In the genomic region with DNA sequence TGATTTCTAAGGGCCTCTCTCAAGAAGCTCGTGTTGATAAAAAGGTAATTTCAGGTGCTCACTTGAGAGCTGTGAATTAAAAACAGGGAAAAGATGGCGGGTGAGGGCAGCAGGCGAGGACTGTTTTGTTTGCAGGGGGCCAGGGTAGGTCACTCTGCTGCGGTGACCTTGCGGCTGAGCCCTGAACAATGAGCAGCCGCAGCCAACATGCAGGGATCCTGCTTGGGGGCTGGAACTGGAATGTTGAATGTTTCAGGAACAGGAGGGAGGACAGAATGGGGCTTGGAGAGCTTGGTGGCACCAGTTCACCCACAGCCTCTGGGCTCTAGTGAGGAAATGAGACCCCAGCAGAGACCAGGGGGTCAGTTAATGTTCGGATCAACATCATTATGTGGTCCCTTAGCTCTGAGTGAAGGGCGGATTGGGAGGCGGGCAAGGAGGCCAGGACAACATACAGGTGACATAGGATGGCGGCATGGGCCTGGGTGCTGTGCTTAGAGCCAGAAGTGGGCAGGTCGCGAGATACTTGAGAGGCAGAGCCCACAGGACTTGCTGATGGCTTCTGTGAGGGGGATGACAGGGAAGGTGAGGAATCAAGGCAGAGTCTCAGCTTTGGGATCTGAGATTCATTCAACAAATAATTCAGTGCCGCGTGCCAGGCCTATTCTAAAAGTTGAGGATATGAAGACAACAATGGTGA, we compare ENCODE assay signal across 8 cellular contexts.
A peak's percentile ranks its signal among the peaks of the same experiment; 100 is the strongest.
DNase-seq lines count a peak whose midpoint lies in the region; ATAC-seq and TF ChIP-seq lines count a peak whose summit lies in the region.
"Not testable (repeated sequence)": the region's sequence is repeated elsewhere in the genome, so short reads cannot be mapped to it uniquely, and the experiment has no call there.

No MANE protein-coding gene starts in this region.

- H3K27ac Mint-ChIP-seq in CD4-positive, alpha-beta memory T cell, result peak overlapping the region in 4 of 7 donors; percentile 29 to 87 (median 56)
- peak overlapping the region in 2 of 3 donors; percentile 63 to 85 for H3K27ac Mint-ChIP-seq in IgD-negative memory B cell
- peak overlapping the region; percentile 23 for H3K27ac Mint-ChIP-seq in activated CD4-positive, alpha-beta T cell treated with anti-CD3 and anti-CD28 coated beads, Interleukin-2, amount 10 ng/mL, durations not matched to agents 24 days and 14 days
- peak overlapping the region; percentile 90 for H3K27ac Mint-ChIP-seq in activated T-helper 17 cell treated with anti-CD3 and anti-CD28 coated beads, Interleukin-2, amount 50 U/mL, for 72 hours
- H3K27ac Mint-ChIP-seq in MCF 10A (ENCODE audit: low read depth, unreplicated experiment), result peak overlapping the region; percentile 74
- peak overlapping the region; percentile 76 for H3K27ac Mint-ChIP-seq in neural crest cell (ENCODE audit: unreplicated experiment)
- H3K27ac Mint-ChIP-seq in stimulated activated naive CD8-positive, alpha-beta T cell treated with anti-CD3 and anti-CD28 coated beads, Interleukin-15, Interleukin-2, amounts not matched to agents 100 ng/mL and 50 ng/mL, for 24 hours, result peak overlapping the region; percentile 18

- POLR2A ChIA-PET in CD4-positive, alpha-beta memory T cell (lab: Charles Lee; ENCODE audit: partially characterized antibody), result not testable (repeated sequence)
- POLR2A ChIA-PET in MCF 10A (lab: Yijun Ruan, JAX), result interaction anchor here (0.9 kb wide), 1 partner anchor 20 kb away, joined by 3 read pairs; no protein-coding TSS in a partner anchor

- H3K36me3 Mint-ChIP-seq in CD4-positive, alpha-beta memory T cell; IgD-negative memory B cell; neural crest cell (ENCODE audit: low read depth): not testable (repeated sequence)
- H3K36me3 Mint-ChIP-seq in activated CD4-positive, alpha-beta T cell treated with anti-CD3 and anti-CD28 coated beads, Interleukin-2, amount 10 ng/mL, durations not matched to agents 24 days and 14 days (ENCODE audit: low read depth), result peaks cover 13% of the 10 kb centered on the region
- H3K36me3 Mint-ChIP-seq in activated T-helper 17 cell treated with anti-CD3 and anti-CD28 coated beads, Interleukin-2, amount 50 U/mL, for 72 hours (ENCODE audit: low read depth), result peaks cover 19% of the 10 kb centered on the region
- peaks cover 15% of the 10 kb centered on the region for H3K36me3 Mint-ChIP-seq in MCF 10A (ENCODE audit: insufficient read depth, unreplicated experiment)
- peaks cover 12% of the 10 kb centered on the region for H3K36me3 Mint-ChIP-seq in stimulated activated naive CD8-positive, alpha-beta T cell treated with anti-CD3 and anti-CD28 coated beads, Interleukin-15, Interleukin-2, amounts not matched to agents 100 ng/mL and 50 ng/mL, for 24 hours (ENCODE audit: low read depth)

- not testable (repeated sequence) for DNase-seq in CD4-positive, alpha-beta memory T cell; activated CD4-positive, alpha-beta T cell treated with anti-CD3 and anti-CD28 coated beads, Interleukin-2, amount 10 ng/mL, durations not matched to agents 24 days and 14 days; MCF 10A (ENCODE audit: unreplicated experiment); neural crest cell (ENCODE audit: low read depth, low spot score)
- DNase-seq in left lobe of liver (ENCODE audit: low spot score), result peak; percentile 26

- not testable (repeated sequence) for ATAC-seq in activated T-helper 17 cell treated with anti-CD3 and anti-CD28 coated beads, Interleukin-2, amount 50 U/mL, for 72 hours (replicated peaks); left lobe of liver

- H3K4me3 ChIP-seq in CD4-positive, alpha-beta memory T cell (ENCODE audit: low read length in 2 of 2), result not testable (repeated sequence)

- H3K4me1 ChIP-seq in CD4-positive, alpha-beta memory T cell (ENCODE audit: insufficient read depth, low read length), result peaks cover 16% of the 10 kb centered on the region

- TF ChIP-seq CTCF in MCF 10A (IDR thresholded peaks at IDR 0.05; ENCODE audit: unreplicated experiment); neural crest cell (conservative IDR thresholded peaks at IDR 0.05): not testable (repeated sequence)

- intact Hi-C loops in CD4-positive, alpha-beta memory T cell (cut with micrococcal nuclease), result loop anchor here (2.0 to 5.0 kb wide), 3 partner anchors 31 to 93 kb away; partner anchors contain the start of gene CRLF3
- intact Hi-C loops in activated CD4-positive, alpha-beta T cell treated with anti-CD3 and anti-CD28 coated beads, Interleukin-2, amount 10 ng/mL, durations not matched to agents 24 days and 14 days (cut with micrococcal nuclease), result loop anchor here (5.0 kb wide), 1 partner anchor 93 kb away; the partner anchor contains the start of gene CRLF3
- intact Hi-C loops in MCF 10A (cut with micrococcal nuclease), result loop anchor here (10.0 kb wide), 1 partner anchor 625 kb away; no protein-coding TSS in a partner anchor

- H3K4me3 Mint-ChIP-seq in CD4-positive, alpha-beta memory T cell, result peak overlapping the region; percentile 43 to 97 (median 75)
- H3K4me3 Mint-ChIP-seq in IgD-negative memory B cell (peak overlapping the region; percentile 57 to 99 (median 94)), MCF 10A (ENCODE audit: unreplicated experiment) (peak overlapping the region; percentile 94), neural crest cell (peak overlapping the region; percentile 95)
- peak overlapping the region; percentile 48 for H3K4me3 Mint-ChIP-seq in activated CD4-positive, alpha-beta T cell treated with anti-CD3 and anti-CD28 coated beads, Interleukin-2, amount 10 ng/mL, durations not matched to agents 24 days and 14 days
- H3K4me3 Mint-ChIP-seq in activated T-helper 17 cell treated with anti-CD3 and anti-CD28 coated beads, Interleukin-2, amount 50 U/mL, for 72 hours, result peak overlapping the region; percentile 89
- H3K4me3 Mint-ChIP-seq in stimulated activated naive CD8-positive, alpha-beta T cell treated with anti-CD3 and anti-CD28 coated beads, Interleukin-15, Interleukin-2, amounts not matched to agents 100 ng/mL and 50 ng/mL, for 24 hours, result not testable (repeated sequence)

- not testable (repeated sequence) for H3K27me3 Mint-ChIP-seq in CD4-positive, alpha-beta memory T cell; IgD-negative memory B cell; activated CD4-positive, alpha-beta T cell treated with anti-CD3 and anti-CD28 coated beads, Interleukin-2, amount 10 ng/mL, durations not matched to agents 24 days and 14 days; activated T-helper 17 cell treated with anti-CD3 and anti-CD28 coated beads, Interleukin-2, amount 50 U/mL, for 72 hours; MCF 10A (ENCODE audit: insufficient read depth, unreplicated experiment); neural crest cell (ENCODE audit: low read depth); stimulated activated naive CD8-positive, alpha-beta T cell treated with anti-CD3 and anti-CD28 coated beads, Interleukin-15, Interleukin-2, amounts not matched to agents 100 ng/mL and 50 ng/mL, for 24 hours

- H3K27me3 ChIP-seq in CD4-positive, alpha-beta memory T cell (ENCODE audit: insufficient read depth, low read length), result not testable (repeated sequence)

- H3K27ac ChIP-seq in CD4-positive, alpha-beta memory T cell (ENCODE audit: low read depth, low read length), result not testable (repeated sequence)

- not testable (repeated sequence) for H3K9me3 Mint-ChIP-seq in CD4-positive, alpha-beta memory T cell; IgD-negative memory B cell; activated CD4-positive, alpha-beta T cell treated with anti-CD3 and anti-CD28 coated beads, Interleukin-2, amount 10 ng/mL, durations not matched to agents 24 days and 14 days; activated T-helper 17 cell treated with anti-CD3 and anti-CD28 coated beads, Interleukin-2, amount 50 U/mL, for 72 hours; MCF 10A (ENCODE audit: unreplicated experiment); neural crest cell; stimulated activated naive CD8-positive, alpha-beta T cell treated with anti-CD3 and anti-CD28 coated beads, Interleukin-15, Interleukin-2, amounts not matched to agents 100 ng/mL and 50 ng/mL, for 24 hours

- not testable (repeated sequence) for BruUV-seq in MCF 10A (replicated peaks; lab: Mats Ljungman, UMichigan)

- H3K36me3 ChIP-seq in CD4-positive, alpha-beta memory T cell (ENCODE audit: insufficient read depth, low read length), result not testable (repeated sequence)

- not testable (repeated sequence) for H3K9me3 ChIP-seq in CD4-positive, alpha-beta memory T cell (ENCODE audit: control insufficient read depth in 1 of 2, low read length in 2 of 2)

- H3K4me1 Mint-ChIP-seq in CD4-positive, alpha-beta memory T cell, result peaks cover 8 to 34% (median 22%) of the 10 kb centered on the region in 4 donors
- peaks cover 8 to 13% (median 13%) of the 10 kb centered on the region in 3 donors for H3K4me1 Mint-ChIP-seq in IgD-negative memory B cell
- H3K4me1 Mint-ChIP-seq in activated CD4-positive, alpha-beta T cell treated with anti-CD3 and anti-CD28 coated beads, Interleukin-2, amount 10 ng/mL, durations not matched to agents 24 days and 14 days, result peaks cover 12% of the 10 kb centered on the region
- not testable (repeated sequence) for H3K4me1 Mint-ChIP-seq in activated T-helper 17 cell treated with anti-CD3 and anti-CD28 coated beads, Interleukin-2, amount 50 U/mL, for 72 hours; MCF 10A (ENCODE audit: insufficient read depth, unreplicated experiment)
- peaks cover 19% of the 10 kb centered on the region for H3K4me1 Mint-ChIP-seq in neural crest cell
- H3K4me1 Mint-ChIP-seq in stimulated activated naive CD8-positive, alpha-beta T cell treated with anti-CD3 and anti-CD28 coated beads, Interleukin-15, Interleukin-2, amounts not matched to agents 100 ng/mL and 50 ng/mL, for 24 hours (ENCODE audit: low read depth), result peaks cover 46% of the 10 kb centered on the region

- CTCF ChIA-PET in CD4-positive, alpha-beta memory T cell (lab: Charles Lee; ENCODE audit: partially characterized antibody), result interaction anchor here (1.2 kb wide), 1 partner anchor 95 kb away, joined by 3 read pairs; no protein-coding TSS in a partner anchor
- CTCF ChIA-PET in MCF 10A (lab: Yijun Ruan, JAX), result interaction anchor here (0.7 to 3.5 kb wide), 2 partner anchors 11 to 112 kb away, joined by 3 to 14 read pairs; no protein-coding TSS in a partner anchor

Comparison
In these comparisons a context has a peak if more than half of its experiments do, and no peak if none do; other contexts are left out.
1. H3K27ac Mint-ChIP-seq: peak in every context shown above with its lines; median percentile 90 in activated T-helper 17 cell treated with anti-CD3 and anti-CD28 coated beads, Interleukin-2, amount 50 U/mL, for 72 hours; 76 in neural crest cell; 74 in IgD-negative memory B cell; 74 in MCF 10A; 56 in CD4-positive, alpha-beta memory T cell; 23 in activated CD4-positive, alpha-beta T cell treated with anti-CD3 and anti-CD28 coated beads, Interleukin-2, amount 10 ng/mL, durations not matched to agents 24 days and 14 days; 18 in stimulated activated naive CD8-positive, alpha-beta T cell treated with anti-CD3 and anti-CD28 coated beads, Interleukin-15, Interleukin-2, amounts not matched to agents 100 ng/mL and 50 ng/mL, for 24 hours.